In the genomic region with DNA sequence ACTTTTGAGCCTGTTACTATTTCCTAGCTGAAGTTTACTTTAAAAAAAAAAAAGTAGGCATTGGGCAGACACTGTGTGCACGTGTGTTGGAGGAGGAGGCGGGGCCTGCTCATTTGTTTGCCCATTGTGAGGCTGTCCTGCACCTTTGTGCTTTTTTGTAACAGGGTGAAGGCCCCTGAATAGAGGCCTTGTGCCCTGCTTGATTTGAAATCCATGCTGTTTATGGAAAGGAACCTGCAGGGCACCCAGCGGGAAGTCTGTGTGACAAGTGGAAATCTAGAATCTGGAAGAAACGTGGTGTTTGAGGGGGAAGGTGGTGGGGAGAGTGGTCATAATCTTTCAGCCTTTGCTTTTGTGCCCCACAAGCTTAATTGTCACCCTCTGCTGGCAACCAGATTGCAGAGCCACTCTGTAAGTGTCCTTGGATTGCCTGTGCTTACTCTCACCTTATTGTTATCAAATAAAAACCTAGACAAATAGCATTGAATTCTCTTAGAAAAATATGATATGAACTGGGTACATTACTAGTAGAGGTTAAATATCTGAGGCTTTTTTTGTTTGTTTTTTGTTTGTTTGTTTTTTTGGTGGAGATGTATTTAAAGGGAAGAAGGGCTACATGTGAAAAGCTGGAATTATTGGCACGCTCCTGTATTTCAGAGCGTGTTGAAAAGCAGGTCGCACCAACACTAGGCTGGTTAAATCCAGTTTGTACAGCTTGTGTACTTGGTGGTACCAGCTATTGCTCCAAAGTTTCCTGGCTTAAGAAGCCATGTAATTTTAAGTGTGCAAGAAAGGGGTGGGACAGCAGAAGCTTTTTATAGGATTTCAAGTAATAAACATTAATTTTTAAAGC, we compare ENCODE assay signal across 8 cellular contexts.
DNase-seq lines count a peak whose midpoint lies in the region; ATAC-seq and TF ChIP-seq lines count a peak whose summit lies in the region.

No MANE protein-coding gene starts in this region.

- peak; percentile 91 for ATAC-seq in GM23338
- ATAC-seq in HG02852 (IDR thresholded peaks at IDR 0.05; ENCODE audit: unreplicated experiment) = no peak
- ATAC-seq in HG02938 (IDR thresholded peaks at IDR 0.05; ENCODE audit: unreplicated experiment) = no peak

- H3F3A ChIP-seq in GM23338 (replicated peaks; ENCODE audit: low read depth) = no peaks in the 10 kb centered on the region

- H3K27ac ChIP-seq in GM23338 (ENCODE audit: low read depth) = no peak overlapping the region

- H3K4me1 Mint-ChIP-seq in GM23338 (peaks cover 70% of the 10 kb centered on the region), endothelial cell (ENCODE audit: unreplicated experiment) (peaks cover 10% of the 10 kb centered on the region), osteocyte (ENCODE audit: unreplicated experiment) (peaks cover 20% of the 10 kb centered on the region)

- no peaks in the 10 kb centered on the region for H3K36me3 ChIP-seq in GM23338 (ENCODE audit: insufficient read depth)

- no peaks in the 10 kb centered on the region for H4K20me1 ChIP-seq in GM23338 (replicated peaks; ENCODE audit: insufficient read depth)

- peaks cover 45% of the 10 kb centered on the region for H3K4me1 ChIP-seq in GM23338 (ENCODE audit: insufficient read depth)

- peak; percentile 50 for DNase-seq in GM23338 (ENCODE audit: low spot score)
- DNase-seq in NCI-H345 treated with DMSO at 0.1 percent for 48 hours (lab: John Stamatoyannopoulos, UW; ENCODE audit: unreplicated experiment) = peak; percentile 90
- DNase-seq in endothelial cell (ENCODE audit: low spot score) = no peak
- DNase-seq in osteocyte (ENCODE audit: extremely low spot score, unreplicated experiment) = no peak
- DNase-seq in RKO (ENCODE audit: low spot score) = no peak
- no peak for DNase-seq in effector CD8-positive, alpha-beta T cell (lab: John Stamatoyannopoulos, UW)

- peaks cover 95% of the 10 kb centered on the region for H3K79me2 ChIP-seq in GM23338 (replicated peaks; ENCODE audit: insufficient read depth)

- H3K36me3 Mint-ChIP-seq in GM23338 (ENCODE audit: low read depth) (peaks cover 8% of the 10 kb centered on the region; the same call in 2 of the 3 replicates), endothelial cell (ENCODE audit: low read depth, unreplicated experiment) (peaks cover 3% of the 10 kb centered on the region), osteocyte (ENCODE audit: unreplicated experiment) (peaks cover 11% of the 10 kb centered on the region)

- no peaks in the 10 kb centered on the region for H3K27me3 Mint-ChIP-seq in GM23338 (ENCODE audit: insufficient read depth, low read depth, poor library complexity)
- H3K27me3 Mint-ChIP-seq in endothelial cell (ENCODE audit: unreplicated experiment) = peaks cover 3% of the 10 kb centered on the region
- no peaks in the 10 kb centered on the region for H3K27me3 Mint-ChIP-seq in osteocyte (ENCODE audit: unreplicated experiment)

- TF ChIP-seq CTCF in GM23338 (conservative IDR thresholded peaks at IDR 0.05; ENCODE audit: low read depth in 2 of 2) (peak; percentile 31 to 54; a peak in 2 of 4 replicates), endothelial cell (IDR thresholded peaks at IDR 0.05; ENCODE audit: unreplicated experiment) (no peak), osteocyte (IDR thresholded peaks at IDR 0.05) (peak; percentile 19)

- peak overlapping the region; percentile 8; the same call in 1 of the 2 replicates for H3K4me3 ChIP-seq in GM23338

- peak overlapping the region; percentile 44; the same call in 1 of the 2 replicates for H3K4me2 ChIP-seq in GM23338

- no peaks in the 10 kb centered on the region for H3K9me2 ChIP-seq in GM23338 (ENCODE audit: insufficient read depth)

- H2AFZ ChIP-seq in GM23338 = no peak overlapping the region

- no peaks in the 10 kb centered on the region for H3K27me3 ChIP-seq in GM23338 (ENCODE audit: insufficient read depth)

- no peaks in the 10 kb centered on the region for H3K9me3 Mint-ChIP-seq in GM23338
- H3K9me3 Mint-ChIP-seq in endothelial cell (ENCODE audit: unreplicated experiment) = no peaks in the 10 kb centered on the region
- H3K9me3 Mint-ChIP-seq in osteocyte (ENCODE audit: unreplicated experiment) = no peaks in the 10 kb centered on the region

- peak overlapping the region; percentile 66; the same call in 1 of the 2 replicates for H3K27ac Mint-ChIP-seq in GM23338
- peak overlapping the region; percentile 2 for H3K27ac Mint-ChIP-seq in endothelial cell (ENCODE audit: unreplicated experiment)
- H3K27ac Mint-ChIP-seq in osteocyte (ENCODE audit: unreplicated experiment) = peak overlapping the region; percentile 9

- H3K4me3 Mint-ChIP-seq in GM23338 = peak overlapping the region; percentile 44; the same call in 1 of the 3 replicates
- no peak overlapping the region for H3K4me3 Mint-ChIP-seq in endothelial cell (ENCODE audit: unreplicated experiment)
- no peak overlapping the region for H3K4me3 Mint-ChIP-seq in osteocyte (ENCODE audit: unreplicated experiment)

TF ChIP-seq in GM23338, 12 proteins besides CTCF, POLR2A, EP300 and RAD21:
- no peak for TF ChIP-seq ZNF331 (CRISPR knock-in tag; IDR thresholded peaks at IDR 0.05; ENCODE audit: low read depth)
- TF ChIP-seq, protein P1, sequence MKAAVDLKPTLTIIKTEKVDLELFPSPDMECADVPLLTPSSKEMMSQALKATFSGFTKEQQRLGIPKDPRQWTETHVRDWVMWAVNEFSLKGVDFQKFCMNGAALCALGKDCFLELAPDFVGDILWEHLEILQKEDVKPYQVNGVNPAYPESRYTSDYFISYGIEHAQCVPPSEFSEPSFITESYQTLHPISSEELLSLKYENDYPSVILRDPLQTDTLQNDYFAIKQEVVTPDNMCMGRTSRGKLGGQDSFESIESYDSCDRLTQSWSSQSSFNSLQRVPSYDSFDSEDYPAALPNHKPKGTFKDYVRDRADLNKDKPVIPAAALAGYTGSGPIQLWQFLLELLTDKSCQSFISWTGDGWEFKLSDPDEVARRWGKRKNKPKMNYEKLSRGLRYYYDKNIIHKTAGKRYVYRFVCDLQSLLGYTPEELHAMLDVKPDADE (IDR thresholded peaks at IDR 0.05) = no peak

Comparison
In these comparisons a context has a peak if more than half of its experiments do, and no peak if none do; other contexts are left out.
1. DNase-seq: peak in GM23338 (single experiment) and NCI-H345 treated with DMSO at 0.1 percent for 48 hours (single experiment); none in endothelial cell (single experiment), osteocyte (single experiment), RKO (single experiment) and effector CD8-positive, alpha-beta T cell (single experiment).
2. H3K27ac Mint-ChIP-seq: peak in every context shown above with its lines; median percentile 66 in GM23338; 9 in osteocyte; 2 in endothelial cell.